8 cellular contexts compared by ENCODE assay signal in the genomic region with DNA sequence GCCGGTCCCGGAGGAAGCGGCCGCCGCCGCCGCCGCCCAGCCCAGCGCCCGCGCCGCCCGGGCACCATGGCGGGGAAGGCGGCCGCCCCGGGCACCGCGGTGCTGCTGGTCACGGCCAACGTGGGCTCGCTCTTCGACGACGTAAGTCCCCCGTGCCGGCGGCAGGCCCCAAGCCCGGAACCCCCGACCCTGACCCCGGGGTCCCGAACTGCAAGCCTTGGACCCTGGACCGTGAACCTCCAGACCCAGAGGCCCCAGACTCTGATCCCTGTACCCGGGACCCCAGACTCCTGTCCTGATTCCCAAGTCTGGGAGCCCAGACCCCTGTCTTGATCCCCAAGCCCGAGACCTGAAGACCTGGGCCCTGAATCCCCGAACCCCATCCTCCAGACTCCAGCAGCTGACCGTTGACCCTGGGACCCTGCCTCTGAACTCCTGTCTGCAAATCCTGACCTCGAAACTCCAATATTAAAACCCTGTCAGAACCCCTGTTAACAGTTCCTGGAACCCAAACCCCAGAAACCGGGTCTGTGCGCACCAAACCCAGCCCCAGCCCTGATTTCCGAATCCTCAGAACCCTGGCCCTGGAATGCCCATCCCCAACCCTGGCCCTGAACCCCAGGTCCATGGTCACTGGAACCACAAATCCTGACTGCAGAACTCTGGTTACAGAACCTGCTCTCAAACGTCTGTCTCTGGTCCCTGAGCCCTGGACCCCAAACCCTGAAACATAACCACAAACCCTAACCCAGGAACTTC. TPM values are rescaled to one million over a fixed set of nuclear protein-coding genes. Genes with fewer than 3 reads are reported as not detected.
DNase-seq lines count a peak whose midpoint lies in the region; ATAC-seq and TF ChIP-seq lines count a peak whose summit lies in the region.

No MANE protein-coding gene starts in this region.

- POLR2A ChIA-PET in CD8-positive, alpha-beta T cell (lab: Charles Lee) = interaction anchor here (2.7 kb wide), 1 partner anchor 13 kb away, joined by 13 read pairs; no protein-coding TSS in a partner anchor

- H3K9me3 ChIP-seq in CD8-positive, alpha-beta T cell (ENCODE audit: low read length) = no peaks in the 10 kb centered on the region
- H3K9me3 ChIP-seq in upper lobe of right lung = no peaks in the 10 kb centered on the region

- ATAC-seq in CD8-positive, alpha-beta T cell = no peak
- ATAC-seq in central memory CD8-positive, alpha-beta T cell (replicated peaks; ENCODE audit: extremely low read depth, poor library complexity, severe bottlenecking) = no peak
- ATAC-seq in upper lobe of right lung (no peak), GM21390 (IDR thresholded peaks at IDR 0.05; ENCODE audit: unreplicated experiment) (no peak)

- intact Hi-C loops in CD8-positive, alpha-beta T cell (cut with DNase I, micrococcal nuclease) = loop anchor here (2.0 to 10.0 kb wide), 10 partner anchors 17 to 837 kb away; a partner anchor contains a TSS
- intact Hi-C loops in upper lobe of right lung (cut with DNase I) = no loop called here

- peak overlapping the region; percentile 56 for H3K27ac ChIP-seq in CD8-positive, alpha-beta T cell (ENCODE audit: low read depth, low read length)
- peak overlapping the region; percentile 75 for H3K27ac ChIP-seq in upper lobe of right lung

- H3K36me3 Mint-ChIP-seq in CD8-positive, alpha-beta T cell = peaks cover 5% of the 10 kb centered on the region
- H3K36me3 Mint-ChIP-seq in IgD-negative memory B cell = peaks cover 5% of the 10 kb centered on the region
- peaks cover 9% of the 10 kb centered on the region for H3K36me3 Mint-ChIP-seq in central memory CD8-positive, alpha-beta T cell (ENCODE audit: insufficient read depth)

- H3K27me3 Mint-ChIP-seq in CD8-positive, alpha-beta T cell (ENCODE audit: low read depth) = no peaks in the 10 kb centered on the region
- no peaks in the 10 kb centered on the region for H3K27me3 Mint-ChIP-seq in IgD-negative memory B cell
- H3K27me3 Mint-ChIP-seq in central memory CD8-positive, alpha-beta T cell = peaks cover 4% of the 10 kb centered on the region

- peaks cover 50% of the 10 kb centered on the region for H3K4me1 ChIP-seq in CD8-positive, alpha-beta T cell (ENCODE audit: insufficient read depth, low read length)
- peaks cover 39% of the 10 kb centered on the region for H3K4me1 ChIP-seq in upper lobe of right lung

- peaks cover 53% of the 10 kb centered on the region for H3K4me1 Mint-ChIP-seq in CD8-positive, alpha-beta T cell (ENCODE audit: low read depth)
- H3K4me1 Mint-ChIP-seq in IgD-negative memory B cell = peaks cover 29 to 42% (median 35%) of the 10 kb centered on the region in 3 donors
- peaks cover 44% of the 10 kb centered on the region for H3K4me1 Mint-ChIP-seq in central memory CD8-positive, alpha-beta T cell

- CTCF ChIA-PET in CD8-positive, alpha-beta T cell (lab: Charles Lee) = interaction anchor here (3.7 kb wide), 1 partner anchor 12 kb away, joined by 20 read pairs; no protein-coding TSS in a partner anchor

- H3K4me3 Mint-ChIP-seq in CD8-positive, alpha-beta T cell = peak overlapping the region; percentile 89
- peak overlapping the region; percentile 88 to 98 (median 94) for H3K4me3 Mint-ChIP-seq in IgD-negative memory B cell
- peak overlapping the region; percentile 91 for H3K4me3 Mint-ChIP-seq in central memory CD8-positive, alpha-beta T cell

- no peak for DNase-seq in CD8-positive, alpha-beta T cell
- no peak for DNase-seq in central memory CD8-positive, alpha-beta T cell (ENCODE audit: low spot score in 2 of 2)
- peak; percentile 22 for DNase-seq in medulla oblongata (ENCODE audit: extremely low spot score)
- DNase-seq in upper lobe of right lung = peak; percentile 71
- no peak for DNase-seq in NCI-H2081 treated with DMSO at 0.1 percent for 48 hours (lab: John Stamatoyannopoulos, UW)
- no peak for DNase-seq in NCI-H510A (lab: John Stamatoyannopoulos, UW)

- H3K27ac Mint-ChIP-seq in CD8-positive, alpha-beta T cell = peak overlapping the region; percentile 91
- peak overlapping the region; percentile 91 to 98 (median 92) for H3K27ac Mint-ChIP-seq in IgD-negative memory B cell
- peak overlapping the region; percentile 82 for H3K27ac Mint-ChIP-seq in central memory CD8-positive, alpha-beta T cell (ENCODE audit: low read depth)

- no peaks in the 10 kb centered on the region for H3K36me3 ChIP-seq in CD8-positive, alpha-beta T cell (ENCODE audit: insufficient read depth, low read length)
- no peaks in the 10 kb centered on the region for H3K36me3 ChIP-seq in upper lobe of right lung

- peak overlapping the region; percentile 77 for H3K4me3 ChIP-seq in CD8-positive, alpha-beta T cell (ENCODE audit: low read depth, low read length)
- H3K4me3 ChIP-seq in upper lobe of right lung = peak overlapping the region; percentile 72

- no peaks in the 10 kb centered on the region for H3K27me3 ChIP-seq in CD8-positive, alpha-beta T cell (ENCODE audit: insufficient read depth, low read length)
- H3K27me3 ChIP-seq in upper lobe of right lung = no peaks in the 10 kb centered on the region

- no peak for TF ChIP-seq CTCF in CD8-positive, alpha-beta T cell (IDR thresholded peaks at IDR 0.05)
- TF ChIP-seq CTCF in upper lobe of right lung (IDR thresholded peaks at IDR 0.05) = no peak

- no peaks in the 10 kb centered on the region for H3K9me3 Mint-ChIP-seq in CD8-positive, alpha-beta T cell
- H3K9me3 Mint-ChIP-seq in IgD-negative memory B cell = no peaks in the 10 kb centered on the region
- H3K9me3 Mint-ChIP-seq in central memory CD8-positive, alpha-beta T cell = no peaks in the 10 kb centered on the region

RNA-seq across cellular contexts. Expression of a gene that starts 0.6 kb away (rescaled TPM):
- 10 to 100 TPM; 16.9 to 19.4 TPM for total RNA-seq in CD8-positive, alpha-beta T cell
- 0.94 TPM for polyA plus RNA-seq in IgD-negative memory B cell
- total RNA-seq in upper lobe of right lung = 38.3 TPM

Comparison
In these comparisons a context has a peak if more than half of its experiments do, and no peak if none do; other contexts are left out.
1. DNase-seq: peak in medulla oblongata (single experiment) and upper lobe of right lung (single experiment); none in CD8-positive, alpha-beta T cell (0 of 7), central memory CD8-positive, alpha-beta T cell (0 of 2), NCI-H2081 treated with DMSO at 0.1 percent for 48 hours (single experiment) and NCI-H510A (single experiment).
2. Peak in every context shown above with its lines, with median percentiles within 50 percentile points of each other: H3K27ac Mint-ChIP-seq and H3K4me3 Mint-ChIP-seq.